22 cellular contexts compared by ENCODE assay signal in genomic region chr6:79627422-79627821, GRCh38. TPM values are rescaled to one million over a fixed set of nuclear protein-coding genes. Genes with fewer than 3 reads are reported as not detected.
DNase-seq lines count a peak whose midpoint lies in the region; ATAC-seq, FAIRE-seq and TF ChIP-seq lines count a peak whose summit lies in the region.
"Had no signal": no experiment of that assay in that cellular context is flagged by ENCODE, and none has a peak within 500 bp of the region (broad histone marks: within the 10 kb centered on the region; RNA-seq: fewer than 3 reads in every experiment).

No MANE protein-coding gene starts in this region.

- peaks cover 8% of the 10 kb centered on the region for H3K4me1 Mint-ChIP-seq in CD4-positive, alpha-beta T cell (ENCODE audit: low read depth)
- H3K4me1 Mint-ChIP-seq in glutamatergic neuron (ENCODE audit: low read depth, unreplicated experiment), result peaks cover 4% of the 10 kb centered on the region

- no peak overlapping the region for H3K4me3 Mint-ChIP-seq in CD4-positive, alpha-beta T cell
- H3K4me3 Mint-ChIP-seq in glutamatergic neuron (ENCODE audit: unreplicated experiment), result no peak overlapping the region
- H3K4me3 Mint-ChIP-seq: B cell had no signal

- POLR2A ChIA-PET in HepG2 (lab: Yijun Ruan, JAX), result no interaction called here
- POLR2A ChIA-PET in CD4-positive, alpha-beta T cell (lab: Charles Lee), result no interaction called here

- H3K9me3 Mint-ChIP-seq in CD4-positive, alpha-beta T cell, result no peaks in the 10 kb centered on the region
- peaks cover 4% of the 10 kb centered on the region for H3K9me3 Mint-ChIP-seq in glutamatergic neuron (ENCODE audit: unreplicated experiment)

- H3K4me1 ChIP-seq in HepG2 (ENCODE audit: insufficient read depth, low read length) (peaks cover 42% of the 10 kb centered on the region), right lobe of liver (peaks cover 0 to 22% (median 8%) of the 10 kb centered on the region in 4 donors), MM.1S (ENCODE audit: low read length) (peaks cover 33% of the 10 kb centered on the region)

- H3K9me3 ChIP-seq in HepG2 (ENCODE audit: low read length) (no peaks in the 10 kb centered on the region), right lobe of liver (no peaks in the 10 kb centered on the region), MM.1S (replicated peaks; ENCODE audit: insufficient read depth, low read length) (no peaks in the 10 kb centered on the region)
- H3K9me3 ChIP-seq in CD4-positive, alpha-beta T cell (ENCODE audit: control insufficient read depth, low read length), result no peaks in the 10 kb centered on the region
- H3K9me3 ChIP-seq: SJSA1 had no signal

- no peak for ATAC-seq in HepG2
- no peak for ATAC-seq in right lobe of liver
- peak; percentile 46 for ATAC-seq in HG02571 (IDR thresholded peaks at IDR 0.05; ENCODE audit: unreplicated experiment)
- no peak for ATAC-seq in CD4-positive, alpha-beta T cell (ENCODE audit: poor library complexity)

- TF ChIP-seq POLR2A in HepG2 (IDR thresholded peaks at IDR 0.05; ENCODE audit: insufficient read depth in 1 of 2, low read depth in 2 of 2, low read length in 2 of 2) (no peak), right lobe of liver (IDR thresholded peaks at IDR 0.05) (no peak)

- H3K36me3 ChIP-seq in HepG2 (replicated peaks in 1 of 2; ENCODE audit: control insufficient read depth in 1 of 2, insufficient read depth in 2 of 2, low read length in 2 of 2) (no peaks in the 10 kb centered on the region), right lobe of liver (no peaks in the 10 kb centered on the region), MM.1S (replicated peaks; ENCODE audit: insufficient read depth, low read length) (no peaks in the 10 kb centered on the region)
- H3K36me3 ChIP-seq: SJSA1 had no signal

- H4K20me1 ChIP-seq in HepG2 (ENCODE audit: insufficient read depth, low read length) (no peaks in the 10 kb centered on the region), MM.1S (ENCODE audit: insufficient read depth, low read length) (no peaks in the 10 kb centered on the region)

- no peak for TF ChIP-seq CTCF in HepG2 (CRISPR knock-in tag; IDR thresholded peaks at IDR 0.05)
- no peak for TF ChIP-seq CTCF in right lobe of liver (IDR thresholded peaks at IDR 0.05)
- no peak for TF ChIP-seq CTCF in MM.1S (IDR thresholded peaks at IDR 0.05; ENCODE audit: low read length)
- no peak for TF ChIP-seq CTCF in CD4-positive, alpha-beta T cell (IDR thresholded peaks at IDR 0.05)
- no peak for TF ChIP-seq CTCF in glutamatergic neuron (IDR thresholded peaks at IDR 0.05; ENCODE audit: partially characterized antibody, unreplicated experiment)

- H3F3A ChIP-seq in MM.1S (ENCODE audit: insufficient read depth, low read length), result peaks cover 26% of the 10 kb centered on the region

- H3K27ac ChIP-seq in HepG2 (ENCODE audit: extremely low read length, insufficient read depth, low read length) (no peak overlapping the region), right lobe of liver (no peak overlapping the region), MM.1S (ENCODE audit: low read length) (peak overlapping the region; percentile 70; the same call in 1 of the 2 replicates)
- no peak overlapping the region for H3K27ac ChIP-seq in CD4-positive, alpha-beta T cell (ENCODE audit: low read depth, low read length)
- H3K27ac ChIP-seq: 22Rv1, C4-2B, SJSA1 had no signal

- DNase-seq in HepG2 (ENCODE audit: low spot score) (no peak), right lobe of liver (no peak), MM.1S (no peak), GM03348 (ENCODE audit: low spot score) (no peak), glutamatergic neuron (no peak)
- no peak for DNase-seq in CD4-positive, alpha-beta T cell
- DNase-seq: Calu3, DND-41, HCEC 1CT, NCI-H2029 treated with DMSO at 0.1 percent for 48 hours, NCI-H446 treated with DMSO at 0.1 percent for 48 hours, NCI-H526 treated with DMSO at 0.1 percent for 48 hours, Right ventricle myocardium superior, RPMI8226, T-helper 2 cell had no signal

- no peak for TF ChIP-seq RAD21 in HepG2 (CRISPR knock-in tag; IDR thresholded peaks at IDR 0.05)

- H3K4me3 ChIP-seq in HepG2 (replicated peaks in 1 of 3; ENCODE audit: insufficient read depth in 1 of 3, low read depth in 2 of 3, low read length in 3 of 3) (no peak overlapping the region), right lobe of liver (no peak overlapping the region), MM.1S (ENCODE audit: low read length) (peak overlapping the region; percentile 25)
- H3K4me3 ChIP-seq: SJSA1 had no signal

- in situ Hi-C loops in HepG2 (cut with HindIII; ENCODE audit: extremely low pct_ligation_motif_present, low pct_unique_long_range_greater_than_20kb), result no loop called here

- no peak for TF ChIP-seq EP300 in HepG2 (IDR thresholded peaks at IDR 0.05; ENCODE audit: low read depth in 2 of 2, low read length in 2 of 2)
- TF ChIP-seq EP300 in HepG2 (CRISPR knock-in tag; IDR thresholded peaks at IDR 0.05; ENCODE audit: borderline replicate concordance), result no peak

- BruUV-seq in HepG2 (replicated peaks; lab: Mats Ljungman, UMichigan), result no TSS peak

- H3K4me2 ChIP-seq in HepG2 (ENCODE audit: low read depth, low read length), result no peak overlapping the region
- peak overlapping the region; percentile 69 for H3K4me2 ChIP-seq in MM.1S (ENCODE audit: low read depth, low read length)

- H3K36me3 Mint-ChIP-seq in CD4-positive, alpha-beta T cell (ENCODE audit: low read depth), result no peaks in the 10 kb centered on the region
- no peaks in the 10 kb centered on the region for H3K36me3 Mint-ChIP-seq in glutamatergic neuron (ENCODE audit: unreplicated experiment)

- no peaks in the 10 kb centered on the region for H3K9me2 ChIP-seq in MM.1S (replicated peaks; ENCODE audit: insufficient read depth, low read length)

- no peaks in the 10 kb centered on the region; a peak in 1 of 5 replicates for H3K27me3 ChIP-seq in HepG2 (ENCODE audit: control insufficient read depth in 1 of 2, insufficient read depth in 2 of 2, low read length in 2 of 2)
- H3K27me3 ChIP-seq in right lobe of liver, result no peaks in the 10 kb centered on the region
- no peaks in the 10 kb centered on the region for H3K27me3 ChIP-seq in MM.1S (replicated peaks; ENCODE audit: insufficient read depth, low read length)
- H3K27me3 ChIP-seq in CD4-positive, alpha-beta T cell (ENCODE audit: control insufficient read depth, insufficient read depth, low read length), result peaks cover 28% of the 10 kb centered on the region

- H2AFZ ChIP-seq in HepG2 (ENCODE audit: low read length) (no peak overlapping the region), MM.1S (ENCODE audit: low read length) (no peak overlapping the region)

- H3K9ac ChIP-seq in HepG2 (ENCODE audit: insufficient read depth, low read depth, low read length) (no peak overlapping the region), MM.1S (ENCODE audit: low read length) (no peak overlapping the region; the same call in 1 of the 2 replicates)

- CTCF ChIA-PET in HepG2 (lab: Yijun Ruan, JAX; ENCODE audit: low intra/inter-chr PET ratio, low total read pairs), result no interaction called here
- CTCF ChIA-PET in CD4-positive, alpha-beta T cell (lab: Charles Lee), result no interaction called here

- FAIRE-seq in HepG2 (lab: Jason Lieb, UNC), result no peak
- FAIRE-seq: GM19239, H1 had no signal

- peaks cover 29% of the 10 kb centered on the region for H3K27me3 Mint-ChIP-seq in CD4-positive, alpha-beta T cell
- peaks cover 3% of the 10 kb centered on the region for H3K27me3 Mint-ChIP-seq in glutamatergic neuron (ENCODE audit: unreplicated experiment)

- H3K79me2 ChIP-seq in HepG2 (ENCODE audit: insufficient read depth, low read length) (peaks cover 7% of the 10 kb centered on the region), MM.1S (ENCODE audit: low read length) (no peaks in the 10 kb centered on the region)

- no peak overlapping the region for H3K27ac Mint-ChIP-seq in CD4-positive, alpha-beta T cell
- H3K27ac Mint-ChIP-seq in glutamatergic neuron (ENCODE audit: unreplicated experiment), result no peak overlapping the region
- H3K27ac Mint-ChIP-seq: B cell had no signal

- intact Hi-C loops in HepG2 (cut with micrococcal nuclease; ENCODE audit: unreplicated experiment), result no loop called here
- intact Hi-C loops in right lobe of liver (cut with DNase I), result no loop called here
- intact Hi-C loops in CD4-positive, alpha-beta T cell (cut with DNase I, micrococcal nuclease), result no loop called here

TF ChIP-seq in HepG2, 621 proteins besides CTCF, POLR2A, EP300 and RAD21:
- TF ChIP-seq ZNF629 (CRISPR knock-in tag; conservative IDR thresholded peaks at IDR 0.05), result peak; percentile 25; the same call in 1 of the 2 replicates
- no peak for TF ChIP-seq CENPBD1 (CRISPR knock-in tag; IDR thresholded peaks at IDR 0.05; ENCODE audit: borderline replicate concordance, low read depth)

RNA-seq across cellular contexts. Expression of gene SH3BGRL2, which starts 3.7 kb away (rescaled TPM):
- 28.8 and 49.2 TPM in 2 replicates for total RNA-seq in HepG2 (2016; rRNA removed; fragmentation: Illumina TruSeq; extraction: Trizol)
- total RNA-seq in HepG2 (2016; cell fraction: cytosol; rRNA removed; fragmentation: Illumina TruSeq; extraction: Trizol; ENCODE audit: low read depth), result 2.4 and 2.6 TPM in 2 replicates
- 28.8 and 50.1 TPM in 2 replicates for total RNA-seq in HepG2 (2016; cell fraction: insoluble cytoplasmic fraction; rRNA removed; fragmentation: Illumina TruSeq; extraction: Trizol)
- 18.7 and 20.1 TPM in 2 replicates for total RNA-seq in HepG2 (2016; cell fraction: membrane; rRNA removed; fragmentation: Illumina TruSeq; extraction: Trizol)
- 21.9 and 24.0 TPM in 2 replicates for total RNA-seq in HepG2 (2016; cell fraction: nucleus; rRNA removed; fragmentation: Illumina TruSeq; extraction: Trizol)
- polyA plus RNA-seq in HepG2 (2011; rRNA removed), result 9.1 and 10.9 TPM in 2 replicates
- polyA plus RNA-seq in HepG2 (2011; cell fraction: cytosol; rRNA removed), result 5.4 and 9.9 TPM in 2 replicates
- 3.0 and 3.8 TPM in 2 replicates for polyA plus RNA-seq in HepG2 (2011; cell fraction: nucleus; rRNA removed)
- 14.3 and 18.3 TPM in 2 replicates for polyA plus RNA-seq in HepG2 (2012)
- 2.0 and 2.3 TPM in 2 replicates for polyA plus RNA-seq in HepG2 (2016; cell fraction: cytosol; fragmentation: Illumina TruSeq; extraction: Trizol; ENCODE audit: low read depth)
- polyA plus RNA-seq in HepG2 (2016; cell fraction: insoluble cytoplasmic fraction; fragmentation: Illumina TruSeq; extraction: Trizol; ENCODE audit: low read depth), result 41.2 and 44.0 TPM in 2 replicates
- 9.8 and 9.9 TPM in 2 replicates for polyA plus RNA-seq in HepG2 (2016; cell fraction: membrane; fragmentation: Illumina TruSeq; extraction: Trizol; ENCODE audit: low read depth)
- polyA plus RNA-seq in HepG2 (2016; cell fraction: nucleus; fragmentation: Illumina TruSeq; extraction: Trizol; ENCODE audit: insufficient read depth, low read depth), result 22.0 and 22.3 TPM in 2 replicates
- polyA minus RNA-seq in HepG2 (2011; rRNA and poly(A)+ RNA removed; ENCODE audit: low replicate concordance), result 0.14 and 7.0 TPM in 2 replicates
- 13.6 and 16.5 TPM in 2 replicates for polyA minus RNA-seq in HepG2 (2011; cell fraction: cytosol; rRNA and poly(A)+ RNA removed)
- 16.2 and 18.3 TPM in 2 replicates for polyA minus RNA-seq in HepG2 (2011; cell fraction: nucleus; rRNA and poly(A)+ RNA removed)
- total RNA-seq in right lobe of liver, result 10 to 100 TPM; 15.0 to 66.0 (median 39.5) TPM
- total RNA-seq in CD4-positive, alpha-beta T cell, result under 1 TPM; 0.25 to 0.38 TPM
- 47.2 TPM for total RNA-seq in glutamatergic neuron (ENCODE audit: unreplicated experiment)
- total RNA-seq: B cell had no signal
